In the genomic region with DNA sequence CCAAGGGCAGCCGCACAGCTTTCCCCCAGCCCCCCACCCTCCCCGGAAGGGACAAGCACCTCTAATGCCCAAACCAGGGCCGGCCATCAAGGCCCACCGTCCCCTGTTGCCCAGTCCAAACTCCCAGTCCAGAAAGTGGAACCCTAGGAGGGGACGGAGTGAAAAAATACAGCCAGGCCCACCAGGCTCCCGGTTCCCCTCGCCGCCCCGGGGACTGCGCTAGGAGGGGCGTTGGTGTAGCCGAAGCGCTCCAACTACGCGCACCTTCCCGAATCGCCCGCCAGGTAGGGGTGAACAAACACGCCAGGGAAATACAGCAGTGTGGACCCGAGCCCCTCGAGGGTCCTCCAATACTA, we compare ENCODE assay signal across 10 cellular contexts. TPM values are rescaled to one million over a fixed set of nuclear protein-coding genes. Genes with fewer than 3 reads are reported as not detected.
DNase-seq lines count a peak whose midpoint lies in the region; ATAC-seq, FAIRE-seq and TF ChIP-seq lines count a peak whose summit lies in the region.
"Had no signal": no experiment of that assay in that cellular context is flagged by ENCODE, and none has a peak within 500 bp of the region (broad histone marks: within the 10 kb centered on the region; RNA-seq: fewer than 3 reads in every experiment).

No MANE protein-coding gene starts in this region.

- ATAC-seq in SK-N-SH treated with all-trans-retinoic acid at 6 μM for 48 hours: no peak
- no peak for ATAC-seq in activated CD8-positive, alpha-beta T cell treated with anti-CD3 and anti-CD28 coated beads, Interleukin-2, amount 10 ng/mL, durations not matched to agents 7 days and 5 days
- no peak for ATAC-seq in HG02973 (IDR thresholded peaks at IDR 0.05; ENCODE audit: unreplicated experiment)

- no peaks in the 10 kb centered on the region for H3K9me2 ChIP-seq in SK-N-SH

- no peaks in the 10 kb centered on the region for H3K27me3 Mint-ChIP-seq in activated CD8-positive, alpha-beta T cell treated with anti-CD3 and anti-CD28 coated beads, Interleukin-2, amount 10 ng/mL, durations not matched to agents 7 days and 5 days (ENCODE audit: low read depth)

- peak overlapping the region; percentile 81 to 90 for H3K4me3 ChIP-seq in SK-N-SH (ENCODE audit: low read depth in 2 of 2, low read length in 1 of 2)
- peak overlapping the region; percentile 76 to 92 (median 88) for H3K4me3 ChIP-seq in keratinocyte (ENCODE audit: control insufficient read depth in 2 of 3, extremely low read depth in 1 of 3, insufficient read depth in 2 of 3, low read depth in 1 of 3, low read length in 3 of 3)
- peak overlapping the region in 4 of 5 donors; percentile 51 to 75 (median 62) for H3K4me3 ChIP-seq in subcutaneous abdominal adipose tissue (ENCODE audit: low read depth in 1 of 5, low read length in 5 of 5)

- CTCF ChIA-PET in SK-N-SH (lab: Yijun Ruan, JAX) (no interaction called here), GM10248 (lab: Yijun Ruan, JAX) (no interaction called here)
- CTCF ChIA-PET in activated CD8-positive, alpha-beta T cell treated with anti-CD3 and anti-CD28 coated beads, Interleukin-2, amount 10 ng/mL, durations not matched to agents 7 days and 5 days (lab: Charles Lee): no interaction called here

- H3K27me3 ChIP-seq in SK-N-SH (ENCODE audit: insufficient read depth): no peaks in the 10 kb centered on the region
- H3K27me3 ChIP-seq in keratinocyte (ENCODE audit: control insufficient read depth, extremely low read depth, insufficient read depth, low read length): no peaks in the 10 kb centered on the region
- H3K27me3 ChIP-seq in subcutaneous abdominal adipose tissue (ENCODE audit: control insufficient read depth in 5 of 5, insufficient read depth in 4 of 5, low read length in 5 of 5): peaks cover 0 to 12% (median 3%) of the 10 kb centered on the region in 5 donors

- H3K4me2 ChIP-seq in SK-N-SH: peak overlapping the region; percentile 98
- H3K4me2 ChIP-seq in keratinocyte (ENCODE audit: control insufficient read depth, extremely low read depth, insufficient read depth, low read depth, low read length): peak overlapping the region; percentile 92

- H3K4me3 Mint-ChIP-seq in activated CD8-positive, alpha-beta T cell treated with anti-CD3 and anti-CD28 coated beads, Interleukin-2, amount 10 ng/mL, durations not matched to agents 7 days and 5 days: peak overlapping the region; percentile 95

- peak overlapping the region; percentile 92 for H3K27ac Mint-ChIP-seq in activated CD8-positive, alpha-beta T cell treated with anti-CD3 and anti-CD28 coated beads, Interleukin-2, amount 10 ng/mL, durations not matched to agents 7 days and 5 days

- H3K27ac ChIP-seq in SK-N-SH (ENCODE audit: low read depth in 2 of 2, low read length in 1 of 2): peak overlapping the region; percentile 51 to 59; a peak in 3 of 4 replicates
- H3K27ac ChIP-seq in keratinocyte (ENCODE audit: control insufficient read depth, insufficient read depth, low read length): peak overlapping the region; percentile 58
- H3K27ac ChIP-seq in subcutaneous abdominal adipose tissue (ENCODE audit: low read depth, low read length): no peak overlapping the region

- no peak for TF ChIP-seq EP300 in SK-N-SH (IDR thresholded peaks at IDR 0.05; ENCODE audit: borderline replicate concordance in 1 of 2, low read depth in 1 of 2, low read length in 1 of 2)

- H2AFZ ChIP-seq in SK-N-SH (ENCODE audit: low read depth) (no peak overlapping the region), keratinocyte (ENCODE audit: control insufficient read depth, low read length) (no peak overlapping the region)

- H3K9ac ChIP-seq in SK-N-SH (peak overlapping the region; percentile 87), keratinocyte (ENCODE audit: control insufficient read depth, extremely low read depth, insufficient read depth, low read length) (peak overlapping the region; percentile 84), subcutaneous abdominal adipose tissue (ENCODE audit: low read length in 5 of 5) (peak overlapping the region in 3 of 5 donors; percentile 53 to 66 (median 64))

- H3K4me1 ChIP-seq in SK-N-SH (ENCODE audit: control insufficient read depth in 1 of 2, insufficient read depth in 2 of 2, low read depth in 1 of 2, low read length in 1 of 2): peaks cover 25 to 49% of the 10 kb centered on the region in 2 experiments; a peak in 3 of 4 replicates
- peaks cover 39% of the 10 kb centered on the region for H3K4me1 ChIP-seq in keratinocyte (ENCODE audit: control insufficient read depth, extremely low read depth, insufficient read depth, low read length)
- peaks cover 0 to 66% (median 54%) of the 10 kb centered on the region in 5 donors for H3K4me1 ChIP-seq in subcutaneous abdominal adipose tissue (ENCODE audit: control insufficient read depth in 5 of 5, insufficient read depth in 5 of 5, low read length in 5 of 5)

- POLR2A ChIA-PET in SK-N-SH (lab: Yijun Ruan, JAX): no interaction called here
- POLR2A ChIA-PET in activated CD8-positive, alpha-beta T cell treated with anti-CD3 and anti-CD28 coated beads, Interleukin-2, amount 10 ng/mL, durations not matched to agents 7 days and 5 days (lab: Charles Lee): interaction anchor here (1.0 kb wide), 1 partner anchor 232 kb away, joined by 3 read pairs; no protein-coding TSS in a partner anchor
- POLR2A ChIA-PET in GM10248 (lab: Yijun Ruan, JAX): no interaction called here

- DNase-seq in SK-N-SH: no peak
- no peak for DNase-seq in activated CD8-positive, alpha-beta T cell treated with anti-CD3 and anti-CD28 coated beads, Interleukin-2, amount 10 ng/mL, durations not matched to agents 7 days and 5 days
- DNase-seq in keratinocyte (ENCODE audit: low read depth, low spot score): no peak
- no peak for DNase-seq in GM10248 (ENCODE audit: extremely low spot score)
- no peak for DNase-seq in NK-92 (lab: John Stamatoyannopoulos, UW; ENCODE audit: unreplicated experiment)
- DNase-seq: NCI-H2029 had no signal

- dilution Hi-C loops in keratinocyte (cut with MboI; ENCODE audit: extremely low pct_ligation_motif_present, low sequenced_read_pairs): no loop called here

- H3K9me3 ChIP-seq in SK-N-SH (no peaks in the 10 kb centered on the region), keratinocyte (ENCODE audit: control insufficient read depth, low read depth, low read length) (no peaks in the 10 kb centered on the region), subcutaneous abdominal adipose tissue (ENCODE audit: control insufficient read depth in 5 of 5, low read length in 5 of 5) (no peaks in the 10 kb centered on the region)

- no peak for TF ChIP-seq RAD21 in SK-N-SH (IDR thresholded peaks at IDR 0.05; ENCODE audit: low read length)

- H3K9me3 Mint-ChIP-seq in activated CD8-positive, alpha-beta T cell treated with anti-CD3 and anti-CD28 coated beads, Interleukin-2, amount 10 ng/mL, durations not matched to agents 7 days and 5 days (ENCODE audit: insufficient read depth): no peaks in the 10 kb centered on the region

- peaks cover 57% of the 10 kb centered on the region for H3K4me1 Mint-ChIP-seq in activated CD8-positive, alpha-beta T cell treated with anti-CD3 and anti-CD28 coated beads, Interleukin-2, amount 10 ng/mL, durations not matched to agents 7 days and 5 days (ENCODE audit: low read depth)

- H3K36me3 Mint-ChIP-seq in activated CD8-positive, alpha-beta T cell treated with anti-CD3 and anti-CD28 coated beads, Interleukin-2, amount 10 ng/mL, durations not matched to agents 7 days and 5 days (ENCODE audit: low read depth): peaks cover 8% of the 10 kb centered on the region

- 8% methylated on average over 4 of the region's 21 CpGs for WGBS in SK-N-SH (ENCODE audit: low lambda C conversion rate)

- peaks cover 3% of the 10 kb centered on the region for H3F3A ChIP-seq in SK-N-SH (replicated peaks; ENCODE audit: insufficient read depth)

- H3K36me3 ChIP-seq in SK-N-SH (replicated peaks in 1 of 2; ENCODE audit: control insufficient read depth in 1 of 2, insufficient read depth in 2 of 2, low read length in 1 of 2) (no peaks in the 10 kb centered on the region), keratinocyte (ENCODE audit: control insufficient read depth in 2 of 2, extremely low read depth in 1 of 2, insufficient read depth in 2 of 2, low read length in 2 of 2) (no peaks in the 10 kb centered on the region), subcutaneous abdominal adipose tissue (ENCODE audit: control insufficient read depth in 5 of 5, insufficient read depth in 5 of 5, low read length in 5 of 5) (no peaks in the 10 kb centered on the region)

- H3K9me1 ChIP-seq in keratinocyte (ENCODE audit: control insufficient read depth, extremely low read depth, insufficient read depth, low read length): no peaks in the 10 kb centered on the region

- no peak for FAIRE-seq in keratinocyte (lab: Jason Lieb, UNC)
- FAIRE-seq: D721Med had no signal

- H3K79me2 ChIP-seq in SK-N-SH (ENCODE audit: insufficient read depth) (peaks cover 76% of the 10 kb centered on the region), keratinocyte (ENCODE audit: control insufficient read depth, insufficient read depth, low read length) (peaks cover 55% of the 10 kb centered on the region)

- TF ChIP-seq CTCF in SK-N-SH (IDR thresholded peaks at IDR 0.05): no peak
- no peak for TF ChIP-seq CTCF in keratinocyte (optimal IDR thresholded peaks at IDR 0.05 in 1 of 3, IDR thresholded peaks at IDR 0.05 in 1 of 3, conservative IDR thresholded peaks at IDR 0.05 in 1 of 3; ENCODE audit: extremely low read depth in 1 of 3, insufficient read depth in 2 of 3, low read length in 3 of 3)
- TF ChIP-seq CTCF in GM10248 (IDR thresholded peaks at IDR 0.05; ENCODE audit: control extremely low read depth, extremely low read depth, low read depth, missing control alignments): no peak

- H4K20me1 ChIP-seq in SK-N-SH (ENCODE audit: insufficient read depth) (peaks cover 54% of the 10 kb centered on the region), keratinocyte (ENCODE audit: control insufficient read depth, extremely low read depth, insufficient read depth, low read length) (peaks cover 20% of the 10 kb centered on the region)

RNA-seq across cellular contexts. Expression of gene KLF16, which starts 1.3 kb away (rescaled TPM):
- 11.3 and 16.1 TPM in 2 replicates for polyA plus RNA-seq in SK-N-SH (2012; rRNA removed)
- polyA plus RNA-seq in SK-N-SH (2012; cell fraction: cytosol; rRNA removed): 11.6 and 17.8 TPM in 2 replicates
- 28.7 and 43.5 TPM in 2 replicates for polyA plus RNA-seq in SK-N-SH (2012; cell fraction: nucleus; rRNA removed)
- total RNA-seq in activated CD8-positive, alpha-beta T cell treated with anti-CD3 and anti-CD28 coated beads, Interleukin-2, amount 10 ng/mL, durations not matched to agents 7 days and 5 days: 10 to 100 TPM; 26.5 to 29.8 TPM
- 4.9 to 14.7 TPM (median 6.0 TPM) in 3 replicates for polyA plus RNA-seq in keratinocyte
- polyA plus RNA-seq in keratinocyte (2011; ENCODE audit: low read depth): 2.6 TPM
- polyA plus RNA-seq in keratinocyte (2011; cell fraction: cytosol; rRNA removed): 4.7 and 19.3 TPM in 2 replicates
- 7.7 and 17.7 TPM in 2 replicates for polyA plus RNA-seq in keratinocyte (2011; cell fraction: nucleus; rRNA removed)
- polyA plus RNA-seq in keratinocyte (2012; ENCODE audit: low replicate concordance): 13.9 and 30.6 TPM in 2 replicates
- 1.9 to 11.4 TPM (median 2.2 TPM) in 3 replicates for polyA minus RNA-seq in keratinocyte
- polyA minus RNA-seq in keratinocyte (2011; cell fraction: cytosol; rRNA and poly(A)+ RNA removed): 48.5 TPM
- polyA minus RNA-seq in keratinocyte (2011; cell fraction: nucleus; rRNA and poly(A)+ RNA removed): 8.2 and 11.3 TPM in 2 replicates

RNA-seq across cellular contexts. Expression of gene REXO1, which starts 13.8 kb away (rescaled TPM):
- 9.0 and 18.8 TPM in 2 replicates for polyA plus RNA-seq in SK-N-SH (2012; rRNA removed)
- 7.1 and 12.6 TPM in 2 replicates for polyA plus RNA-seq in SK-N-SH (2012; cell fraction: cytosol; rRNA removed)
- polyA plus RNA-seq in SK-N-SH (2012; cell fraction: nucleus; rRNA removed): 87.2 and 224 TPM in 2 replicates
- 10 to 100 TPM; 47.9 to 52.9 TPM for total RNA-seq in activated CD8-positive, alpha-beta T cell treated with anti-CD3 and anti-CD28 coated beads, Interleukin-2, amount 10 ng/mL, durations not matched to agents 7 days and 5 days
- polyA plus RNA-seq in keratinocyte: 6.1 to 18.6 TPM (median 9.1 TPM) in 3 replicates
- 15.3 TPM for polyA plus RNA-seq in keratinocyte (2011; ENCODE audit: low read depth)
- 8.0 and 14.2 TPM in 2 replicates for polyA plus RNA-seq in keratinocyte (2011; cell fraction: cytosol; rRNA removed)
- 41.7 and 47.8 TPM in 2 replicates for polyA plus RNA-seq in keratinocyte (2011; cell fraction: nucleus; rRNA removed)
- polyA plus RNA-seq in keratinocyte (2012; ENCODE audit: low replicate concordance): 19.8 and 25.0 TPM in 2 replicates
- polyA minus RNA-seq in keratinocyte: 16.5 to 40.9 TPM (median 17.7 TPM) in 3 replicates
- polyA minus RNA-seq in keratinocyte (2011; cell fraction: cytosol; rRNA and poly(A)+ RNA removed): 27.4 TPM
- polyA minus RNA-seq in keratinocyte (2011; cell fraction: nucleus; rRNA and poly(A)+ RNA removed): 12.9 and 19.1 TPM in 2 replicates

RNA-seq across cellular contexts. Expression of gene ABHD17A, which starts 23.2 kb away (rescaled TPM):
- polyA plus RNA-seq in SK-N-SH (2012; rRNA removed): 61.1 and 69.1 TPM in 2 replicates
- polyA plus RNA-seq in SK-N-SH (2012; cell fraction: cytosol; rRNA removed): 25.5 and 46.5 TPM in 2 replicates
- 86.6 and 88.2 TPM in 2 replicates for polyA plus RNA-seq in SK-N-SH (2012; cell fraction: nucleus; rRNA removed)
- total RNA-seq in activated CD8-positive, alpha-beta T cell treated with anti-CD3 and anti-CD28 coated beads, Interleukin-2, amount 10 ng/mL, durations not matched to agents 7 days and 5 days: 100 to 1,000 TPM; 181 to 196 TPM
- 27.2 to 67.3 TPM (median 31.0 TPM) in 3 replicates for polyA plus RNA-seq in keratinocyte
- polyA plus RNA-seq in keratinocyte (2011; ENCODE audit: low read depth): 9.2 TPM
- polyA plus RNA-seq in keratinocyte (2011; cell fraction: cytosol; rRNA removed): 20.8 and 62.5 TPM in 2 replicates
- polyA plus RNA-seq in keratinocyte (2011; cell fraction: nucleus; rRNA removed): 29.9 and 47.5 TPM in 2 replicates
- polyA plus RNA-seq in keratinocyte (2012; ENCODE audit: low replicate concordance): 20.6 and 43.3 TPM in 2 replicates
- polyA minus RNA-seq in keratinocyte: 13.2 to 23.4 TPM (median 20.6 TPM) in 3 replicates
- polyA minus RNA-seq in keratinocyte (2011; cell fraction: cytosol; rRNA and poly(A)+ RNA removed): 122 TPM
- 13.3 and 22.2 TPM in 2 replicates for polyA minus RNA-seq in keratinocyte (2011; cell fraction: nucleus; rRNA and poly(A)+ RNA removed)

RNA-seq across cellular contexts. Expression of gene ADAT3, which starts 43.2 kb away (rescaled TPM):
- 1.7 and 2.8 TPM in 2 replicates for polyA plus RNA-seq in SK-N-SH (2012; rRNA removed)
- polyA plus RNA-seq in SK-N-SH (2012; cell fraction: cytosol; rRNA removed): 1.3 and 2.1 TPM in 2 replicates
- polyA plus RNA-seq in SK-N-SH (2012; cell fraction: nucleus; rRNA removed): 7.3 and 12.1 TPM in 2 replicates
- 10 to 100 TPM in 1 of 2 experiments, 1 to 10 TPM in 1; 9.9 to 11.0 TPM for total RNA-seq in activated CD8-positive, alpha-beta T cell treated with anti-CD3 and anti-CD28 coated beads, Interleukin-2, amount 10 ng/mL, durations not matched to agents 7 days and 5 days
- polyA plus RNA-seq in keratinocyte: 0.55 to 0.93 TPM (median 0.85 TPM) in 3 replicates
- 0.69 TPM for polyA plus RNA-seq in keratinocyte (2011; ENCODE audit: low read depth)
- 0.15 and 1.7 TPM in 2 replicates for polyA plus RNA-seq in keratinocyte (2011; cell fraction: cytosol; rRNA removed)
- 1.2 and 2.4 TPM in 2 replicates for polyA plus RNA-seq in keratinocyte (2011; cell fraction: nucleus; rRNA removed)
- polyA plus RNA-seq in keratinocyte (2012; ENCODE audit: low replicate concordance): 1.9 and 3.4 TPM in 2 replicates
- polyA minus RNA-seq in keratinocyte: 0.20 to 0.36 TPM in 2 of 3 replicates, not detected in the other
- 2.1 TPM for polyA minus RNA-seq in keratinocyte (2011; cell fraction: cytosol; rRNA and poly(A)+ RNA removed)
- 2.1 and 2.6 TPM in 2 replicates for polyA minus RNA-seq in keratinocyte (2011; cell fraction: nucleus; rRNA and poly(A)+ RNA removed)

RNA-seq across cellular contexts. Expression of gene SCAMP4, which starts 43.2 kb away (rescaled TPM):
- polyA plus RNA-seq in SK-N-SH (2012; rRNA removed): 11.8 and 30.0 TPM in 2 replicates
- polyA plus RNA-seq in SK-N-SH (2012; cell fraction: cytosol; rRNA removed): 16.4 and 28.2 TPM in 2 replicates
- 67.1 and 70.7 TPM in 2 replicates for polyA plus RNA-seq in SK-N-SH (2012; cell fraction: nucleus; rRNA removed)
- 10 to 100 TPM; 29.9 to 37.2 TPM for total RNA-seq in activated CD8-positive, alpha-beta T cell treated with anti-CD3 and anti-CD28 coated beads, Interleukin-2, amount 10 ng/mL, durations not matched to agents 7 days and 5 days
- 4.8 to 30.3 TPM (median 7.0 TPM) in 3 replicates for polyA plus RNA-seq in keratinocyte
- 10.6 TPM for polyA plus RNA-seq in keratinocyte (2011; ENCODE audit: low read depth)
- 7.3 and 17.8 TPM in 2 replicates for polyA plus RNA-seq in keratinocyte (2011; cell fraction: cytosol; rRNA removed)
- polyA plus RNA-seq in keratinocyte (2011; cell fraction: nucleus; rRNA removed): 33.4 and 43.4 TPM in 2 replicates
- polyA plus RNA-seq in keratinocyte (2012; ENCODE audit: low replicate concordance): 27.2 and 45.1 TPM in 2 replicates
- polyA minus RNA-seq in keratinocyte: 8.2 to 40.3 TPM (median 10.1 TPM) in 3 replicates
- 62.7 TPM for polyA minus RNA-seq in keratinocyte (2011; cell fraction: cytosol; rRNA and poly(A)+ RNA removed)
- 38.2 and 42.0 TPM in 2 replicates for polyA minus RNA-seq in keratinocyte (2011; cell fraction: nucleus; rRNA and poly(A)+ RNA removed)
